Comparison of ENCODE assay signal across 1 cellular context in the genomic region with DNA sequence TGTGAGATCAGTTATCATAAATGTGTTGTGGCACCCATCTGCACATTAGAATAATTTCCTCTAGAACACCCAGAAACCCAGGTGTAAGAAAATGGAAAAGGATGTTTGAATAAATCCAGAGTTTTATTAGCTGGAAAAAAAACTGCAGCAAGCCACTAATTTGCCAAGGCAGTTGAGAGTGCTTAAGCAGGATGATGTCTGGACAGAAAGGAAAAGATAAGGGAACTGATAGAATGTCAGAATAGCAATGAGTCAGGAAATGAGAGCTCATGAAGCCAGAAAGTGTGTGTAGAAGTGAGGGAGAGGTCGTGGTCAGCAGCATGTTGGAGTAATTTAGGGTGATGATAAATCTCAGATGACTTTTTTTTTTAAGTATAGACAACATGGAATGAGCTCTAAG.
TF ChIP-seq lines count a peak whose summit lies in the region.

No MANE protein-coding gene starts in this region.

TF ChIP-seq in IMR-90, 13 proteins besides CTCF, POLR2A, EP300 and RAD21:
- no peak for TF ChIP-seq NFE2L2 (IDR thresholded peaks at IDR 0.05; ENCODE audit: low read depth, low read length)
- no peak for TF ChIP-seq MAFK (IDR thresholded peaks at IDR 0.05; ENCODE audit: low read depth, low read length)
- TF ChIP-seq RFX5 (IDR thresholded peaks at IDR 0.05; ENCODE audit: low read depth, low read length), result no peak
- TF ChIP-seq, protein P1, sequence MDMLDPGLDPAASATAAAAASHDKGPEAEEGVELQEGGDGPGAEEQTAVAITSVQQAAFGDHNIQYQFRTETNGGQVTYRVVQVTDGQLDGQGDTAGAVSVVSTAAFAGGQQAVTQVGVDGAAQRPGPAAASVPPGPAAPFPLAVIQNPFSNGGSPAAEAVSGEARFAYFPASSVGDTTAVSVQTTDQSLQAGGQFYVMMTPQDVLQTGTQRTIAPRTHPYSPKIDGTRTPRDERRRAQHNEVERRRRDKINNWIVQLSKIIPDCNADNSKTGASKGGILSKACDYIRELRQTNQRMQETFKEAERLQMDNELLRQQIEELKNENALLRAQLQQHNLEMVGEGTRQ (IDR thresholded peaks at IDR 0.05; ENCODE audit: low read depth, low read length), result no peak
- TF ChIP-seq SMC3 (IDR thresholded peaks at IDR 0.05; ENCODE audit: low read depth, low read length), result no peak
